In the genomic region with DNA sequence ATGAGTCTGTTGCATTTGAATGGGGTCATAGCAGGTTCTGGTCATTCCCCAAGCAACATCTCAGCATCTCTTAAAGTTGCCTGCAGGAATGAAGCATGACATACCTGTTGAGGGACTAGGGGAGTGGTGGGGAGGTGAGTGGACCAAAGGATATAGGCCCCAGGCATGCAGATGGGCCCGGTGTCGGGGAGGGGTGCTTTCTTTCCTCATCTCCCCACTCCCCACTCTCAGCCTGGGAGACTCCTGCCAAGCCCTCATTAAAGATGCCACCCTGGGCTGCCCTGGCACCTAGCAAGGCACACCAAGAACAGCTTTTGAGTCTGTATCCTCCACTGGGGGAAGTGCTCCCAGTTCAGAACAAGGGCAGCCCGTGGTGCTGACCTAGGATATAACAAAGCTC, we compare ENCODE assay signal across 2 cellular contexts.
TF ChIP-seq lines count a peak whose summit lies in the region.

No MANE protein-coding gene starts in this region.

TF ChIP-seq in HEK293, 187 proteins besides CTCF, POLR2A, EP300 and RAD21:
- TF ChIP-seq ZXDB (tag by site-specific recombination; IDR thresholded peaks at IDR 0.05) = no peak
- TF ChIP-seq SCRT2 (tag by site-specific recombination; IDR thresholded peaks at IDR 0.05) = peak; percentile 50
- TF ChIP-seq ZNF132 (tag by site-specific recombination; IDR thresholded peaks at IDR 0.05; ENCODE audit: borderline replicate concordance) = no peak
- no peak for TF ChIP-seq ZNF664 (tag by site-specific recombination; IDR thresholded peaks at IDR 0.05)

TF ChIP-seq in GM12878, 131 proteins besides CTCF, POLR2A, EP300 and RAD21:
- TF ChIP-seq ZNF622 (IDR thresholded peaks at IDR 0.05) (no peak), SMAD5 (IDR thresholded peaks at IDR 0.05; ENCODE audit: low read depth) (no peak), SREBF2 (IDR thresholded peaks at IDR 0.05; ENCODE audit: low read length) (no peak), LARP7 (IDR thresholded peaks at IDR 0.05) (no peak)
